ENCODE assay signal across 15 cellular contexts in the genomic region with DNA sequence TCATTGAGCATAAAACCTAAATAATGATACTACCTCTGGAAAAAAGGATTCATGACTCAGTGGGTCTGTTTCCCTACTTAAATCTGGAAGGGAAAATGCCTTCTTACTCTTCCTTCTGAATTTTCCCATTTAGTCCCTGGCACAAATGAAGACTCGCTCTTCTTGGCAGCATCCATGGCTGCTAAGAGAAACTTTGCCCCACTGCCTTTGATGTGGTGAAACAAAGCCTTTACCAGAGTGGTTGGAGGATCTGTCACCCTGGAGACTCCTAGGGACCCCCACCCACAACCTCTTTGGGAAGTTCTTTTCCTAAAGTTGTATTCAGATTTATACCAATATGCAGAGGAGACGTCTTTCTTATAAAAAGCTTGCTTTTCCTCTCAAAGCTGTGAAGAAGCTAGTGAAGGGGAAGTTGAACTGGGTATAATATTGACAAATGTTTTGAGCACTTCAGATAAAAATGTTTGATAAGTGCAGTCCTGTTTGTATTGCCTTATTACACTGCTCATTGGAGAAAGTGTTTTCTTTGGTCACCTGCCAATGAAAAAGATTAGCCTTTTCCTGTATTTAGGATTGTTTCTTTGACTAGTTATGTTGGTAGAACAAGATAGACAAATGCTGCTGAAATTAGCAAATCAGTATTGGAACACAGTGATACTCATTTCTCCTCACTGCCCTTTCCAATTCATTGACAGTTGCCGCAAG.
DNase-seq lines count a peak whose midpoint lies in the region; ATAC-seq, FAIRE-seq and TF ChIP-seq lines count a peak whose summit lies in the region.
"Had no signal": no experiment of that assay in that cellular context is flagged by ENCODE, and none has a peak within 500 bp of the region (broad histone marks: within the 10 kb centered on the region; RNA-seq: fewer than 3 reads in every experiment).

No MANE protein-coding gene starts in this region.

- H3K79me1 ChIP-seq in IMR-90 (ENCODE audit: low read depth in 1 of 2, low read length in 2 of 2): no peaks in the 10 kb centered on the region

- no peak for TF ChIP-seq CTCF in IMR-90 (conservative IDR thresholded peaks at IDR 0.05; ENCODE audit: low read depth, low read length)
- TF ChIP-seq CTCF in colonic mucosa (IDR thresholded peaks at IDR 0.05): no peak
- no peak for TF ChIP-seq CTCF in D721Med (IDR thresholded peaks at IDR 0.05; ENCODE audit: insufficient read depth, missing control alignments)

- no peak for TF ChIP-seq POLR2A in IMR-90 (IDR thresholded peaks at IDR 0.05; ENCODE audit: low read depth, low read length)

- H2AFZ ChIP-seq in IMR-90 (replicated peaks; ENCODE audit: low read length, poor library complexity): no peak overlapping the region

- H2AK5ac ChIP-seq in IMR-90 (ENCODE audit: low read depth, low read length): no peak overlapping the region

- no peak overlapping the region for H3K56ac ChIP-seq in IMR-90 (ENCODE audit: extremely low read depth, insufficient read depth, low read length)

- H3K9me3 ChIP-seq in IMR-90 (ENCODE audit: control insufficient read depth, insufficient read depth, low read length): no peaks in the 10 kb centered on the region
- no peaks in the 10 kb centered on the region for H3K9me3 ChIP-seq in colonic mucosa
- H3K9me3 ChIP-seq: right atrium auricular region, suprapubic skin had no signal

- FAIRE-seq in D721Med (lab: Jason Lieb, UNC): no peak

- in situ Hi-C loops in IMR-90 (cut with MboI; ENCODE audit: low sequenced_read_pairs): no loop called here

- dilution Hi-C loops in IMR-90 (cut with HindIII; ENCODE audit: low sequenced_read_pairs, unreplicated experiment): no loop called here

- no peak overlapping the region for H4K91ac ChIP-seq in IMR-90 (ENCODE audit: insufficient read depth, low read depth, low read length)

- peaks cover 4% of the 10 kb centered on the region; the same call in 1 of the 2 replicates for H3K9me1 ChIP-seq in IMR-90 (ENCODE audit: insufficient read depth, low read length)

- no peak overlapping the region for H2BK15ac ChIP-seq in IMR-90 (ENCODE audit: low read depth, low read length)

- no peak overlapping the region for H4K5ac ChIP-seq in IMR-90 (ENCODE audit: low read depth, low read length)

- 100% methylated on average over 1 of the region's 3 CpGs; no CpG with 5 or more reads in 1 of the 2 experiments for WGBS in IMR-90 (ENCODE audit: extremely low coverage in 2 of 2, insufficient read length in 1 of 2), 2 experiments

- no peak for TF ChIP-seq RAD21 in IMR-90 (IDR thresholded peaks at IDR 0.05; ENCODE audit: low read length)

- H3K4me1 ChIP-seq in IMR-90 (ENCODE audit: control insufficient read depth, insufficient read depth, low read length) (peaks cover 4% of the 10 kb centered on the region; the same call in 1 of the 2 replicates), colonic mucosa (peaks cover 3% of the 10 kb centered on the region)
- H3K4me1 ChIP-seq: right atrium auricular region had no signal

- BruUV-seq in IMR-90 (replicated peaks; lab: Mats Ljungman, UMichigan): no TSS peak

- POLR2A ChIA-PET in IMR-90 (lab: Charles Lee; ENCODE audit: unreplicated experiment): no interaction called here

- H3K14ac ChIP-seq in IMR-90 (replicated peaks; ENCODE audit: low read depth, low read length): no peak overlapping the region

- H4K20me1 ChIP-seq in IMR-90 (ENCODE audit: insufficient read depth, low read length): no peaks in the 10 kb centered on the region

- H3K18ac ChIP-seq in IMR-90 (ENCODE audit: low read depth, low read length): no peak overlapping the region

- no peak overlapping the region for H4K8ac ChIP-seq in IMR-90 (ENCODE audit: low read depth in 2 of 2, low read length in 2 of 2)

- no peak overlapping the region for H2BK120ac ChIP-seq in IMR-90 (ENCODE audit: low read depth, low read length)

- ATAC-seq in IMR-90 (ENCODE audit: low read depth): no peak
- no peak for ATAC-seq in activated CD4-positive, CD25-positive, alpha-beta regulatory T cell treated with anti-CD3 and anti-CD28 coated beads, Interleukin-2, amount 50 U/mL, for 24 hours
- ATAC-seq: activated CD8-positive, alpha-beta T cell treated with anti-CD3 and anti-CD28 coated beads, Interleukin-2, amount 10 ng/mL, durations not matched to agents 7 days and 5 days had no signal

- H2AK9ac ChIP-seq in IMR-90 (replicated peaks; ENCODE audit: low read depth, low read length, poor library complexity): no peak overlapping the region

- intact Hi-C loops in IMR-90 (cut with micrococcal nuclease): no loop called here
- intact Hi-C loops in colonic mucosa (cut with DNase I): no loop called here

- H3K9ac ChIP-seq in IMR-90 (ENCODE audit: low read depth, low read length): no peak overlapping the region
- H3K9ac ChIP-seq in colonic mucosa (ENCODE audit: low read depth in 2 of 2, low read length in 2 of 2): no peak overlapping the region

- no peak overlapping the region for H2BK20ac ChIP-seq in IMR-90 (ENCODE audit: low read depth, low read length)

- CTCF ChIA-PET in IMR-90 (lab: Yijun Ruan, JAX): no interaction called here

- no peak overlapping the region for H3K4me2 ChIP-seq in IMR-90 (ENCODE audit: low read depth, low read length)

- no peak overlapping the region for H3K23ac ChIP-seq in IMR-90 (ENCODE audit: low read depth, low read length)

- H3K4ac ChIP-seq in IMR-90 (ENCODE audit: low read depth, low read length): no peak overlapping the region

- no peak overlapping the region for H2BK5ac ChIP-seq in IMR-90 (ENCODE audit: low read depth, low read length, poor library complexity, severe bottlenecking)

- H3K4me3 ChIP-seq in IMR-90 (ENCODE audit: insufficient read depth, low read depth, low read length): no peak overlapping the region
- no peak overlapping the region for H3K4me3 ChIP-seq in colonic mucosa
- H3K4me3 ChIP-seq: right atrium auricular region, suprapubic skin had no signal

- DNase-seq in IMR-90: peak; percentile 47
- DNase-seq in NCI-H69 (lab: John Stamatoyannopoulos, UW): peak; percentile 73
- DNase-seq in colonic mucosa: peak; percentile 33
- DNase-seq in renal cortical epithelial cell (ENCODE audit: low read depth): peak; percentile 34
- DNase-seq in SK-N-DZ (ENCODE audit: low spot score): no peak
- DNase-seq in D721Med (ENCODE audit: insufficient read length, low spot score): no peak
- DNase-seq: activated CD8-positive, alpha-beta T cell treated with anti-CD3 and anti-CD28 coated beads, Interleukin-2, amount 10 ng/mL, durations not matched to agents 7 days and 5 days; activated gamma-delta T cell treated with Interleukin-2 at 50 U/mL for 16 hours; CD4-positive, alpha-beta T cell; NCI-H446 treated with DMSO at 0.1 percent for 48 hours; RPMI8226; T1000 had no signal

- no peak overlapping the region for H3K27ac ChIP-seq in IMR-90 (ENCODE audit: insufficient read depth, low read length)
- H3K27ac ChIP-seq in colonic mucosa: peak overlapping the region; percentile 20
- H3K27ac ChIP-seq: right atrium auricular region, suprapubic skin had no signal

- no peaks in the 10 kb centered on the region for H3K36me3 ChIP-seq in IMR-90 (ENCODE audit: control insufficient read depth, insufficient read depth, low read length)
- no peaks in the 10 kb centered on the region for H3K36me3 ChIP-seq in colonic mucosa
- H3K36me3 ChIP-seq: right atrium auricular region, suprapubic skin had no signal

- H3K27me3 ChIP-seq in IMR-90 (ENCODE audit: control insufficient read depth, insufficient read depth, low read length): no peaks in the 10 kb centered on the region
- H3K27me3 ChIP-seq in colonic mucosa: no peaks in the 10 kb centered on the region
- H3K27me3 ChIP-seq: right atrium auricular region, suprapubic skin had no signal

TF ChIP-seq in IMR-90, 13 proteins besides CTCF, POLR2A, EP300 and RAD21:
- TF ChIP-seq MAFK (IDR thresholded peaks at IDR 0.05; ENCODE audit: low read depth, low read length): no peak
- no peak for TF ChIP-seq CHD1 (IDR thresholded peaks at IDR 0.05; ENCODE audit: low read depth, low read length)
- TF ChIP-seq CEBPB (IDR thresholded peaks at IDR 0.05; ENCODE audit: low read depth, low read length): no peak
- TF ChIP-seq BHLHE40 (IDR thresholded peaks at IDR 0.05; ENCODE audit: low read depth, low read length): no peak
- no peak for TF ChIP-seq FOS (IDR thresholded peaks at IDR 0.05; ENCODE audit: low read depth, low read length)
- no peak for TF ChIP-seq SMC3 (IDR thresholded peaks at IDR 0.05; ENCODE audit: low read depth, low read length)
- TF ChIP-seq RCOR1 (IDR thresholded peaks at IDR 0.05; ENCODE audit: insufficient replicate concordance, low read length): no peak
- TF ChIP-seq NFE2L2 (IDR thresholded peaks at IDR 0.05; ENCODE audit: low read depth, low read length): no peak
- TF ChIP-seq RFX5 (IDR thresholded peaks at IDR 0.05; ENCODE audit: low read depth, low read length): no peak
- TF ChIP-seq MAZ (IDR thresholded peaks at IDR 0.05; ENCODE audit: borderline replicate concordance, low read depth, low read length): no peak
TF ChIP-seq in IMR-90: peak in this region for 0.

Comparison
In these comparisons a context has a peak if more than half of its experiments do, and no peak if none do; other contexts are left out.
1. DNase-seq: peak in IMR-90 (single experiment), NCI-H69 (single experiment), colonic mucosa (single experiment) and renal cortical epithelial cell (single experiment); none in SK-N-DZ (single experiment) and D721Med (single experiment).